ENCODE assay signal across 16 cellular contexts in genomic region chr2:25246558-25247290, GRCh38.
A peak's percentile ranks its signal among the peaks of the same experiment; 100 is the strongest.
DNase-seq lines count a peak whose midpoint lies in the region; ATAC-seq, FAIRE-seq and TF ChIP-seq lines count a peak whose summit lies in the region.
"Had no signal": no experiment of that assay in that cellular context is flagged by ENCODE, and none has a peak within 500 bp of the region (broad histone marks: within the 10 kb centered on the region; RNA-seq: fewer than 3 reads in every experiment).

No MANE protein-coding gene starts in this region.

- H3K36me3 Mint-ChIP-seq in activated naive CD8-positive, alpha-beta T cell: peaks cover 12% of the 10 kb centered on the region
- peaks cover 36% of the 10 kb centered on the region for H3K36me3 Mint-ChIP-seq in activated naive CD8-positive, alpha-beta T cell treated with anti-CD3 and anti-CD28 coated beads, Interleukin-2, amount 50 U/mL, for 24 hours (ENCODE audit: low read depth)

- peaks cover 22% of the 10 kb centered on the region for H3K4me1 Mint-ChIP-seq in activated naive CD8-positive, alpha-beta T cell (ENCODE audit: low read depth)
- peaks cover 19% of the 10 kb centered on the region for H3K4me1 Mint-ChIP-seq in activated naive CD8-positive, alpha-beta T cell treated with anti-CD3 and anti-CD28 coated beads, Interleukin-2, amount 50 U/mL, for 24 hours

- TF ChIP-seq CTCF in testis (IDR thresholded peaks at IDR 0.05): no peak
- TF ChIP-seq CTCF in pancreas (IDR thresholded peaks at IDR 0.05): no peak

- peak overlapping the region; percentile 71 for H3K27ac ChIP-seq in caudate nucleus (ENCODE audit: low read depth, low read length)
- peak overlapping the region; percentile 15 to 59 for H3K27ac ChIP-seq in testis
- H3K27ac ChIP-seq in pancreas: no peak overlapping the region
- H3K27ac ChIP-seq: BLaER1 treated with 17β-estradiol and CSF1 and Interleukin-3, amounts not matched to agents 10 nM and 100 nM had no signal

- H3K4me1 ChIP-seq in testis (peaks cover 18% of the 10 kb centered on the region), pancreas (peaks cover 0 to 6% (median 4%) of the 10 kb centered on the region in 3 donors)

- FAIRE-seq in pancreas (lab: Jason Lieb, UNC): no peak
- FAIRE-seq: GM12878, GM18507 had no signal

- H3K4me3 ChIP-seq in H7 (ENCODE audit: insufficient read depth, low read depth, low read length): no peak overlapping the region
- H3K4me3 ChIP-seq in testis: no peak overlapping the region
- H3K4me3 ChIP-seq in pancreas: no peak overlapping the region
- H3K4me3 ChIP-seq: BLaER1 treated with 17β-estradiol and CSF1 and Interleukin-3, amounts not matched to agents 10 nM and 100 nM; GM12878; GM23338 had no signal

- H3K27ac Mint-ChIP-seq in activated naive CD8-positive, alpha-beta T cell: peak overlapping the region; percentile 46
- no peak overlapping the region for H3K27ac Mint-ChIP-seq in activated naive CD8-positive, alpha-beta T cell treated with anti-CD3 and anti-CD28 coated beads, Interleukin-2, amount 50 U/mL, for 24 hours

- 74 to 80% methylated on average over 10 to 26 of the region's 26 CpGs for WGBS in testis, 2 donors
- WGBS in pancreas, 2 donors: 92% methylated on average over 26 of the region's 26 CpGs

- H3K36me3 ChIP-seq in H7 (replicated peaks; ENCODE audit: control insufficient read depth, insufficient read depth, low read length) (peaks cover 53% of the 10 kb centered on the region), testis (ENCODE audit: low read depth, missing control alignments) (no peaks in the 10 kb centered on the region), pancreas (peaks cover 4 to 61% (median 32%) of the 10 kb centered on the region in 3 donors)

- no peak for TF ChIP-seq POLR2A in testis (IDR thresholded peaks at IDR 0.05)

- no peaks in the 10 kb centered on the region for H3K9me3 Mint-ChIP-seq in activated naive CD8-positive, alpha-beta T cell (ENCODE audit: low read depth)
- no peaks in the 10 kb centered on the region for H3K9me3 Mint-ChIP-seq in activated naive CD8-positive, alpha-beta T cell treated with anti-CD3 and anti-CD28 coated beads, Interleukin-2, amount 50 U/mL, for 24 hours
- H3K9me3 Mint-ChIP-seq: CD4-positive, alpha-beta T cell; GM23338; H9 had no signal

- H3K9me3 ChIP-seq in testis (no peaks in the 10 kb centered on the region), pancreas (no peaks in the 10 kb centered on the region)
- H3K9me3 ChIP-seq: BLaER1 treated with 17β-estradiol and CSF1 and Interleukin-3, amounts not matched to agents 10 nM and 100 nM had no signal

- ATAC-seq in activated naive CD8-positive, alpha-beta T cell treated with anti-CD3 and anti-CD28 coated beads, Interleukin-2, amount 50 U/mL, for 24 hours: no peak
- ATAC-seq in GM18511 (IDR thresholded peaks at IDR 0.05; ENCODE audit: unreplicated experiment): no peak
- no peak for ATAC-seq in pancreas
- ATAC-seq in HG02884 (IDR thresholded peaks at IDR 0.05; ENCODE audit: unreplicated experiment): no peak
- ATAC-seq: GM12878, GM23338 had no signal

- H3K27me3 Mint-ChIP-seq in activated naive CD8-positive, alpha-beta T cell: no peaks in the 10 kb centered on the region
- H3K27me3 Mint-ChIP-seq in activated naive CD8-positive, alpha-beta T cell treated with anti-CD3 and anti-CD28 coated beads, Interleukin-2, amount 50 U/mL, for 24 hours: no peaks in the 10 kb centered on the region
- H3K27me3 Mint-ChIP-seq: CD4-positive, alpha-beta T cell had no signal

- H3K4me3 Mint-ChIP-seq in activated naive CD8-positive, alpha-beta T cell: no peak overlapping the region
- no peak overlapping the region for H3K4me3 Mint-ChIP-seq in activated naive CD8-positive, alpha-beta T cell treated with anti-CD3 and anti-CD28 coated beads, Interleukin-2, amount 50 U/mL, for 24 hours
- H3K4me3 Mint-ChIP-seq: CD4-positive, alpha-beta T cell; H9 had no signal

- intact Hi-C loops in testis (cut with DNase I; ENCODE audit: low total_unique reads) (no loop called here), pancreas (cut with DNase I) (no loop called here)

- no peak for DNase-seq in activated naive CD8-positive, alpha-beta T cell treated with anti-CD3 and anti-CD28 coated beads, Interleukin-2, amount 50 U/mL, for 24 hours
- DNase-seq in H7 (peak; percentile 35), caudate nucleus (lab: John Stamatoyannopoulos, UW) (no peak), testis (no peak), pancreas (no peak)
- DNase-seq: ACHN; CD4-positive, alpha-beta T cell; DMS79; H9 had no signal

- H3K27me3 ChIP-seq in H7 (ENCODE audit: control insufficient read depth, insufficient read depth, low read length): no peaks in the 10 kb centered on the region
- no peaks in the 10 kb centered on the region for H3K27me3 ChIP-seq in testis
- no peaks in the 10 kb centered on the region for H3K27me3 ChIP-seq in pancreas
- H3K27me3 ChIP-seq: BLaER1 treated with 17β-estradiol and CSF1 and Interleukin-3, amounts not matched to agents 10 nM and 100 nM had no signal

Comparison
In these comparisons a context has a peak if more than half of its experiments do, and no peak if none do; other contexts are left out.
1. H3K27ac ChIP-seq: peak in caudate nucleus (single experiment) and testis (2 of 2); none in pancreas (0 of 4).